23 cellular contexts compared by ENCODE assay signal in genomic region chr5:107858788-107859187, GRCh38.
"Had no signal": no experiment of that assay in that cellular context is flagged by ENCODE, and none has a peak within 500 bp of the region (broad histone marks: within the 10 kb centered on the region; RNA-seq: fewer than 3 reads in every experiment).

No MANE protein-coding gene starts in this region.

- H3K9me3 Mint-ChIP-seq: immature natural killer cell, mesothelial cell of epicardium had no signal

- H3K4me1 Mint-ChIP-seq: mesothelial cell of epicardium had no signal

- H3K4me3 ChIP-seq: coronary artery, dorsolateral prefrontal cortex, esophagus muscularis mucosa, gastroesophageal sphincter, heart left ventricle, hepatocyte, left lung, lower lobe of right lung had no signal

- H3K4me3 Mint-ChIP-seq: immature natural killer cell, mesothelial cell of epicardium had no signal

- H2AFZ ChIP-seq: hepatocyte had no signal

- H3K27ac ChIP-seq: coronary artery, dorsolateral prefrontal cortex, esophagus muscularis mucosa, foreskin keratinocyte, gastroesophageal sphincter, heart left ventricle, hepatocyte, left lung, lower lobe of right lung had no signal

- H3K27me3 ChIP-seq: dorsolateral prefrontal cortex, esophagus muscularis mucosa, foreskin keratinocyte, gastroesophageal sphincter, heart left ventricle, hepatocyte, left lung had no signal

- H3K4me2 ChIP-seq: hepatocyte had no signal

- H3K4me1 ChIP-seq: esophagus muscularis mucosa, foreskin keratinocyte, gastroesophageal sphincter, heart left ventricle, left lung, lower lobe of right lung had no signal

- ATAC-seq: foreskin keratinocyte, gastroesophageal sphincter, heart left ventricle, left lung, left ventricle myocardium superior, lower lobe of right lung had no signal

- H3K27ac Mint-ChIP-seq: immature natural killer cell, mesothelial cell of epicardium had no signal

- FAIRE-seq: colon, endothelial cell of umbilical vein, frontal cortex, kidney had no signal

- H3K79me2 ChIP-seq: hepatocyte had no signal

- H3K9me3 ChIP-seq: esophagus muscularis mucosa, gastroesophageal sphincter, heart left ventricle, left lung, lower lobe of right lung had no signal

- DNase-seq: dermis blood vessel endothelial cell; dorsolateral prefrontal cortex; effector CD4-positive, alpha-beta T cell; effector memory CD4-positive, alpha-beta T cell; foreskin keratinocyte; heart left ventricle; hypothalamus; immature natural killer cell; islet precursor cell; kidney; kidney glomerular epithelial cell; left lung; left ventricle myocardium superior; lower lobe of right lung; mesenchymal stem cell had no signal
